Comparison of ENCODE assay signal across 8 cellular contexts in genomic region chr7:50783304-50783703, GRCh38. TPM values are rescaled to one million over a fixed set of nuclear protein-coding genes. Genes with fewer than 3 reads are reported as not detected.
A peak's percentile ranks its signal among the peaks of the same experiment; 100 is the strongest.
DNase-seq lines count a peak whose midpoint lies in the region; ATAC-seq and TF ChIP-seq lines count a peak whose summit lies in the region.

No MANE protein-coding gene starts in this region.

- intact Hi-C loops in stomach (cut with DNase I; ENCODE audit: low total_unique reads): loop anchor here (10.0 kb wide), 1 partner anchor 271 kb away; no protein-coding TSS in a partner anchor

- TF ChIP-seq EP300 in stomach (IDR thresholded peaks at IDR 0.05): no peak

- peaks cover 33% of the 10 kb centered on the region for H3K27me3 Mint-ChIP-seq in activated T-cell treated with anti-CD3 and anti-CD28 coated beads, Interleukin-2, amount 50 U/mL, for 4 hours (ENCODE audit: low read depth)
- H3K27me3 Mint-ChIP-seq in activated naive CD8-positive, alpha-beta T cell treated with anti-CD3 and anti-CD28 coated beads for 36 hours: peaks cover 39% of the 10 kb centered on the region

- ATAC-seq in activated T-cell treated with anti-CD3 and anti-CD28 coated beads, Interleukin-2, amount 50 U/mL, for 4 hours: no peak
- ATAC-seq in activated CD4-positive, CD25-positive, alpha-beta regulatory T cell treated with anti-CD3 and anti-CD28 coated beads, Interleukin-2, amount 50 U/mL, for 24 hours: no peak
- ATAC-seq in GM21360 (IDR thresholded peaks at IDR 0.05; ENCODE audit: unreplicated experiment): no peak

- H3K9me3 Mint-ChIP-seq in activated T-cell treated with anti-CD3 and anti-CD28 coated beads, Interleukin-2, amount 50 U/mL, for 4 hours: peaks cover 5% of the 10 kb centered on the region
- peaks cover 4% of the 10 kb centered on the region for H3K9me3 Mint-ChIP-seq in activated naive CD8-positive, alpha-beta T cell treated with anti-CD3 and anti-CD28 coated beads for 36 hours

- peaks cover 4% of the 10 kb centered on the region; the same call in 1 of the 2 replicates for H3K36me3 ChIP-seq in iPS-20b (ENCODE audit: insufficient read depth, low read depth, low read length)
- no peaks in the 10 kb centered on the region for H3K36me3 ChIP-seq in stomach

- H3K4me3 ChIP-seq in iPS-20b (ENCODE audit: low read length) (peak overlapping the region; percentile 63; the same call in 1 of the 2 replicates), stomach (peak overlapping the region; percentile 49 to 65 (median 59))

- no peak for TF ChIP-seq CTCF in stomach (IDR thresholded peaks at IDR 0.05)

- peaks cover 28% of the 10 kb centered on the region for H3K27me3 ChIP-seq in iPS-20b (ENCODE audit: insufficient read depth, low read length)
- H3K27me3 ChIP-seq in stomach: no peaks in the 10 kb centered on the region

- H3K9ac ChIP-seq in iPS-20b (ENCODE audit: low read depth, low read length): no peak overlapping the region; the same call in 1 of the 2 replicates

- H3K27ac Mint-ChIP-seq in activated naive CD8-positive, alpha-beta T cell treated with anti-CD3 and anti-CD28 coated beads for 36 hours: no peak overlapping the region

- no peak for TF ChIP-seq POLR2A in stomach (IDR thresholded peaks at IDR 0.05)

- H3K4me1 ChIP-seq in iPS-20b (ENCODE audit: insufficient read depth, low read length) (peaks cover 18% of the 10 kb centered on the region; the same call in 1 of the 2 replicates), stomach (peaks cover 14 to 81% (median 53%) of the 10 kb centered on the region in 4 donors)

- peaks cover 1% of the 10 kb centered on the region for H3K36me3 Mint-ChIP-seq in activated T-cell treated with anti-CD3 and anti-CD28 coated beads, Interleukin-2, amount 50 U/mL, for 4 hours (ENCODE audit: insufficient read depth)
- no peaks in the 10 kb centered on the region for H3K36me3 Mint-ChIP-seq in activated naive CD8-positive, alpha-beta T cell treated with anti-CD3 and anti-CD28 coated beads for 36 hours

- peak overlapping the region; percentile 68 for H3K4me3 Mint-ChIP-seq in activated T-cell treated with anti-CD3 and anti-CD28 coated beads, Interleukin-2, amount 50 U/mL, for 4 hours
- peak overlapping the region; percentile 45 for H3K4me3 Mint-ChIP-seq in activated naive CD8-positive, alpha-beta T cell treated with anti-CD3 and anti-CD28 coated beads for 36 hours

- DNase-seq in activated T-cell treated with anti-CD3 and anti-CD28 coated beads, Interleukin-2, amount 50 U/mL, for 4 hours: no peak
- DNase-seq in activated T-cell treated with anti-CD3 and anti-CD28 coated beads, Interleukin-2, amount 50 U/mL, for 48 hours: no peak
- no peak for DNase-seq in activated naive CD8-positive, alpha-beta T cell treated with anti-CD3 and anti-CD28 coated beads for 36 hours
- DNase-seq in stomach: no peak
- no peak for DNase-seq in activated CD8-positive, alpha-beta memory T cell treated with anti-CD3 and anti-CD28 coated beads for 24 hours

- H3K9me3 ChIP-seq in iPS-20b (ENCODE audit: insufficient read depth, low read depth, low read length) (peaks cover under 1% of the 10 kb centered on the region; the same call in 1 of the 2 replicates), stomach (peaks cover 0 to 3% (median 2%) of the 10 kb centered on the region in 4 donors)

- 50 to 75% (median 61%) methylated on average over 6 of the region's 6 CpGs for WGBS in stomach, 5 donors

- H3K27ac ChIP-seq in iPS-20b (ENCODE audit: low read length): no peak overlapping the region
- H3K27ac ChIP-seq in stomach: peak overlapping the region in 1 of 5 donors; percentile 68

- peaks cover 14% of the 10 kb centered on the region for H3K4me1 Mint-ChIP-seq in activated T-cell treated with anti-CD3 and anti-CD28 coated beads, Interleukin-2, amount 50 U/mL, for 4 hours (ENCODE audit: low read depth)
- H3K4me1 Mint-ChIP-seq in activated naive CD8-positive, alpha-beta T cell treated with anti-CD3 and anti-CD28 coated beads for 36 hours: peaks cover 7% of the 10 kb centered on the region

RNA-seq across cellular contexts. Expression of gene GRB10, which starts 0.6 kb away (rescaled TPM):
- total RNA-seq in activated T-cell treated with anti-CD3 and anti-CD28 coated beads, Interleukin-2, amount 50 U/mL, for 4 hours: 1 to 10 TPM; 1.3 to 3.7 (median 3.3) TPM
- 1 to 10 TPM; 2.4 to 2.5 TPM for total RNA-seq in activated naive CD8-positive, alpha-beta T cell treated with anti-CD3 and anti-CD28 coated beads for 36 hours
- 10 to 100 TPM; 45.1 to 84.9 (median 68.8) TPM for total RNA-seq in stomach
- polyA plus RNA-seq in stomach: 10 to 100 TPM; 10.2 to 15.1 (median 12.4) TPM

Comparison
In these comparisons a context has a peak if more than half of its experiments do, and no peak if none do; other contexts are left out.
1. RNA of gene GRB10, which starts 0.6 kb away (total RNA-seq): 45.1 to 84.9 TPM in stomach; 1.3 to 3.7 TPM in activated T-cell treated with anti-CD3 and anti-CD28 coated beads, Interleukin-2, amount 50 U/mL, for 4 hours and 2.4 to 2.5 TPM in activated naive CD8-positive, alpha-beta T cell treated with anti-CD3 and anti-CD28 coated beads for 36 hours; every median in the first group is over 4 times any median in the second.